ENCODE assay signal across 24 cellular contexts in the genomic region with DNA sequence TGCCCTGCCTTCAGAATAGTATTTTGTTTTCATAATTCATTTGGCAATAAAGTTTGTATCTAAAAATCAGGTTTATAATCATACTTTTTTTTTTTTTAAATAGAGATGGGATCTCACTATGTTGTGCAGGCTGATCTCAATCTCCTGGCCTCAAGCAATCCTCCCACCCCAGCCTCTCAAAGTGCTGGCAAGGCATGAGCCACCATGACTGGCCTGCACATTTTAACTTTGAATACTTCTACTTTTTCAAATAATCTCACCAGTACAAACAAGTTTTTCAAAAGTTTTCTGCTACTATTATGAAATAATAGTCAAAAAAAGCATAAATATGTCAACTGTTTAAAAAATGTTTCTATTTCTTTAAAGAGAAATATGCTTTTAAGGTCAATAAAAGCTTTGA.
DNase-seq lines count a peak whose midpoint lies in the region; ATAC-seq, FAIRE-seq and TF ChIP-seq lines count a peak whose summit lies in the region.
"Had no signal": no experiment of that assay in that cellular context is flagged by ENCODE, and none has a peak within 500 bp of the region (broad histone marks: within the 10 kb centered on the region; RNA-seq: fewer than 3 reads in every experiment).

No MANE protein-coding gene starts in this region.

- H3K27me3 ChIP-seq in smooth muscle cell (ENCODE audit: low read depth) (no peaks in the 10 kb centered on the region), mammary epithelial cell (ENCODE audit: insufficient read depth, low read length) (peaks cover 2% of the 10 kb centered on the region)
- H3K27me3 ChIP-seq: BE2C had no signal

- POLR2A ChIA-PET in A549 (lab: Yijun Ruan, JAX) = no interaction called here

- CTCF ChIA-PET in A549 (lab: Yijun Ruan, JAX) = no interaction called here
- CTCF ChIA-PET in mammary epithelial cell (lab: Charles Lee; ENCODE audit: low non-redundant PET) = no interaction called here

- TF ChIP-seq CTCF in A549 (IDR thresholded peaks at IDR 0.05) = no peak
- TF ChIP-seq CTCF in chondrocyte (IDR thresholded peaks at IDR 0.05) = no peak
- no peak for TF ChIP-seq CTCF in smooth muscle cell (IDR thresholded peaks at IDR 0.05; ENCODE audit: borderline replicate concordance, insufficient read depth, poor library complexity, severe bottlenecking)
- no peak for TF ChIP-seq CTCF in mammary epithelial cell (conservative IDR thresholded peaks at IDR 0.05 in 1 of 2, IDR thresholded peaks at IDR 0.05 in 1 of 2; ENCODE audit: extremely low read depth in 1 of 2, insufficient read depth in 1 of 2, low read depth in 1 of 2, low read length in 2 of 2)

- in situ Hi-C loops in mammary epithelial cell (cut with MboI; ENCODE audit: low sequenced_read_pairs in 2 of 2) = no loop called here

- H3K4me1 ChIP-seq in A549 (peaks cover 20% of the 10 kb centered on the region), smooth muscle cell (ENCODE audit: low read depth) (peaks cover 12% of the 10 kb centered on the region), mammary epithelial cell (ENCODE audit: insufficient read depth, low read length) (peaks cover 4% of the 10 kb centered on the region)
- H3K4me1 ChIP-seq: BE2C had no signal

- DNase-seq in A549 (ENCODE audit: low read depth in 1 of 2, low spot score in 1 of 2) (no peak), T-helper 17 cell (no peak), chondrocyte (ENCODE audit: low spot score) (no peak), smooth muscle cell (lab: John Stamatoyannopoulos, UW; ENCODE audit: unreplicated experiment) (no peak), NCI-H1105 (lab: John Stamatoyannopoulos, UW) (no peak), mammary epithelial cell (no peak), SHP77 (lab: John Stamatoyannopoulos, UW) (no peak)
- DNase-seq: ACHN; AML-193; BE2C; Calu3; CD4-positive, alpha-beta T cell; COR-L47; DMS53; DMS79 treated with DMSO at 0.1 percent for 48 hours; GM23248; H7; HCEC 1CT had no signal

- no peak for ATAC-seq in A549
- no peak for ATAC-seq in T-helper 17 cell
- no peak for ATAC-seq in HG03442 (IDR thresholded peaks at IDR 0.05; ENCODE audit: unreplicated experiment)

- no peaks in the 10 kb centered on the region for H3F3A ChIP-seq in smooth muscle cell (ENCODE audit: low read depth)

- no peak for TF ChIP-seq POLR2A in A549 (IDR thresholded peaks at IDR 0.05; ENCODE audit: low read length)

- H3K36me3 Mint-ChIP-seq in T-helper 17 cell (ENCODE audit: low read depth) (no peaks in the 10 kb centered on the region), chondrocyte (ENCODE audit: low read depth) (peaks cover 2% of the 10 kb centered on the region)

- BruUV-seq in mammary epithelial cell (replicated peaks; lab: Mats Ljungman, UMichigan) = no TSS peak

- H4K20me1 ChIP-seq in smooth muscle cell (ENCODE audit: low read depth) (no peaks in the 10 kb centered on the region), mammary epithelial cell (ENCODE audit: insufficient read depth, low read length) (no peaks in the 10 kb centered on the region)

- peak overlapping the region; percentile 41 for H3K27ac Mint-ChIP-seq in T-helper 17 cell
- H3K27ac Mint-ChIP-seq in chondrocyte (ENCODE audit: unreplicated experiment) = peak overlapping the region; percentile 17
- H3K27ac Mint-ChIP-seq: CD14-positive monocyte; CD4-positive, alpha-beta T cell had no signal

- H3K79me2 ChIP-seq in smooth muscle cell (ENCODE audit: low read depth) (no peaks in the 10 kb centered on the region), mammary epithelial cell (ENCODE audit: insufficient read depth, low read length) (no peaks in the 10 kb centered on the region)

- no peak for TF ChIP-seq RAD21 in A549 (conservative IDR thresholded peaks at IDR 0.05 in 1 of 2, IDR thresholded peaks at IDR 0.05 in 1 of 2)

- dilution Hi-C loops in mammary epithelial cell (cut with HindIII; ENCODE audit: low sequenced_read_pairs) = no loop called here

- H3K9ac ChIP-seq in smooth muscle cell (ENCODE audit: low read depth) = no peak overlapping the region
- H3K9ac ChIP-seq in mammary epithelial cell (ENCODE audit: insufficient read depth, low read length) = no peak overlapping the region
- H3K9ac ChIP-seq: BLaER1 treated with 17β-estradiol and CSF1 and Interleukin-3, amounts not matched to agents 10 nM and 100 nM; GM23248 had no signal

- H3K4me1 Mint-ChIP-seq in T-helper 17 cell (no peaks in the 10 kb centered on the region), chondrocyte (ENCODE audit: low read depth) (peaks cover 17% of the 10 kb centered on the region)

- no peak overlapping the region for H2AFZ ChIP-seq in smooth muscle cell (ENCODE audit: low read depth)
- no peak overlapping the region for H2AFZ ChIP-seq in mammary epithelial cell (ENCODE audit: low read depth, low read length)
- H2AFZ ChIP-seq: GM23248 had no signal

- H3K36me3 ChIP-seq in smooth muscle cell (ENCODE audit: low read depth) = no peaks in the 10 kb centered on the region
- H3K36me3 ChIP-seq in mammary epithelial cell (ENCODE audit: insufficient read depth, low read length) = no peaks in the 10 kb centered on the region
- H3K36me3 ChIP-seq: BE2C had no signal

- FAIRE-seq in A549 (lab: Jason Lieb, UNC) = peak; percentile 7
- FAIRE-seq: GM12892, H1 had no signal

- no peak overlapping the region for H3K4me3 ChIP-seq in A549
- peak overlapping the region; percentile 18 for H3K4me3 ChIP-seq in smooth muscle cell
- H3K4me3 ChIP-seq in mammary epithelial cell (replicated peaks in 1 of 3; ENCODE audit: insufficient read depth in 1 of 3, low read depth in 2 of 3, low read length in 3 of 3) = no peak overlapping the region
- H3K4me3 ChIP-seq: BLaER1 treated with 17β-estradiol and CSF1 and Interleukin-3, amounts not matched to agents 10 nM and 100 nM; GM23248 had no signal

- intact Hi-C loops in mammary epithelial cell (cut with micrococcal nuclease) = no loop called here

- H3K9me3 Mint-ChIP-seq in chondrocyte (ENCODE audit: low read depth) = no peaks in the 10 kb centered on the region
- H3K9me3 Mint-ChIP-seq: CD14-positive monocyte; CD4-positive, alpha-beta T cell had no signal

- no peak for TF ChIP-seq EP300 in A549 (IDR thresholded peaks at IDR 0.05)

- H3K27ac ChIP-seq in A549 (no peak overlapping the region), smooth muscle cell (ENCODE audit: low read depth) (peak overlapping the region; percentile 52), mammary epithelial cell (ENCODE audit: insufficient read depth, low read depth, low read length) (no peak overlapping the region)
- H3K27ac ChIP-seq: 22Rv1; BLaER1 treated with 17β-estradiol and CSF1 and Interleukin-3, amounts not matched to agents 10 nM and 100 nM; GM23248 had no signal

- H3K9me3 ChIP-seq in A549 (no peaks in the 10 kb centered on the region), T-helper 17 cell (ENCODE audit: control insufficient read depth, low read length, poor library complexity, severe bottlenecking) (no peaks in the 10 kb centered on the region), smooth muscle cell (replicated peaks; ENCODE audit: low read depth) (peaks cover 3% of the 10 kb centered on the region), mammary epithelial cell (replicated peaks; ENCODE audit: insufficient read depth, low read length) (no peaks in the 10 kb centered on the region)
- H3K9me3 ChIP-seq: BE2C had no signal

- H3K27me3 Mint-ChIP-seq in T-helper 17 cell = no peaks in the 10 kb centered on the region
- no peaks in the 10 kb centered on the region for H3K27me3 Mint-ChIP-seq in chondrocyte (ENCODE audit: low read depth)
- H3K27me3 Mint-ChIP-seq: CD4-positive, alpha-beta T cell had no signal

- H3K4me2 ChIP-seq in A549 (no peak overlapping the region), smooth muscle cell (peak overlapping the region; percentile 36), mammary epithelial cell (ENCODE audit: insufficient read depth, low read depth, low read length) (no peak overlapping the region)
- H3K4me2 ChIP-seq: BLaER1 treated with 17β-estradiol and CSF1 and Interleukin-3, amounts not matched to agents 10 nM and 100 nM had no signal

- H3K4me3 Mint-ChIP-seq in T-helper 17 cell = no peak overlapping the region
- no peak overlapping the region for H3K4me3 Mint-ChIP-seq in chondrocyte (ENCODE audit: unreplicated experiment)
- H3K4me3 Mint-ChIP-seq: CD14-positive monocyte; CD4-positive, alpha-beta T cell had no signal

TF ChIP-seq in A549, 52 proteins besides CTCF, POLR2A, EP300 and RAD21:
- TF ChIP-seq ZFP36 (IDR thresholded peaks at IDR 0.05; ENCODE audit: borderline replicate concordance, partially characterized antibody) (no peak), BHLHE40 (IDR thresholded peaks at IDR 0.05; ENCODE audit: low read depth, low read length) (no peak), NFE2L2 (conservative IDR thresholded peaks at IDR 0.05; ENCODE audit: low read length) (no peak), RFX5 (IDR thresholded peaks at IDR 0.05) (no peak), HOXB5 (CRISPR knock-in tag; IDR thresholded peaks at IDR 0.05) (no peak), CHD4 (IDR thresholded peaks at IDR 0.05; ENCODE audit: borderline replicate concordance) (no peak), POLR2AphosphoS2 (conservative IDR thresholded peaks at IDR 0.05; ENCODE audit: low read length) (no peak)
- TF ChIP-seq, protein P1, sequence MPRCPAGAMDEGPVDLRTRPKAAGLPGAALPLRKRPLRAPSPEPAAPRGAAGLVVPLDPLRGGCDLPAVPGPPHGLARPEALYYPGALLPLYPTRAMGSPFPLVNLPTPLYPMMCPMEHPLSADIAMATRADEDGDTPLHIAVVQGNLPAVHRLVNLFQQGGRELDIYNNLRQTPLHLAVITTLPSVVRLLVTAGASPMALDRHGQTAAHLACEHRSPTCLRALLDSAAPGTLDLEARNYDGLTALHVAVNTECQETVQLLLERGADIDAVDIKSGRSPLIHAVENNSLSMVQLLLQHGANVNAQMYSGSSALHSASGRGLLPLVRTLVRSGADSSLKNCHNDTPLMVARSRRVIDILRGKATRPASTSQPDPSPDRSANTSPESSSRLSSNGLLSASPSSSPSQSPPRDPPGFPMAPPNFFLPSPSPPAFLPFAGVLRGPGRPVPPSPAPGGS (IDR thresholded peaks at IDR 0.05) = no peak
TF ChIP-seq in A549: peak in this region for 0.
